Comparison of ENCODE assay signal across 13 cellular contexts in the genomic region with DNA sequence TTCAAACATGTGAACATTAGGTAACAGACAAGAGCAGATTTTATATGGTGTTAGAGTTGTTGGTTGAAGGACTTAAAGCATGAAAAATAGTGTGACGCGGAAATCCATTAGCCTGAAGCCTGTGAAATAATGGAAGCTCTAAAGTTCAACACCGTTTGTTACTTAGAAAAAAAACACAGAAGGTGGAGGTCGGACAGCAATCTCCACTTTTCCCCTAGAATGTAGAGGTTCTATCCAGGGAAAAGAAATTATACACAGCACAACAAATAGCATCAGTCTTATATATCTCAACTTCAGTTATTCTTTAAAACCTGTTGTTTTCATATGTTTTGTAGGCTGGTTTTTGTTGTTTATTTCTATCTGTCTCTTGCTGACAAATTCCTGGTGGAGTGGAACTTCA. TPM values are rescaled to one million over a fixed set of nuclear protein-coding genes. Genes with fewer than 3 reads are reported as not detected.
A peak's percentile ranks its signal among the peaks of the same experiment; 100 is the strongest.
DNase-seq lines count a peak whose midpoint lies in the region; ATAC-seq and TF ChIP-seq lines count a peak whose summit lies in the region.
"Had no signal": no experiment of that assay in that cellular context is flagged by ENCODE, and none has a peak within 500 bp of the region (broad histone marks: within the 10 kb centered on the region; RNA-seq: fewer than 3 reads in every experiment).

No MANE protein-coding gene starts in this region.

- no peaks in the 10 kb centered on the region for H3K27me3 ChIP-seq in Loucy (ENCODE audit: insufficient read depth, low read length, poor library complexity, severe bottlenecking)
- H3K27me3 ChIP-seq in transverse colon: no peaks in the 10 kb centered on the region
- H3K27me3 ChIP-seq: foreskin keratinocyte had no signal

- 0 out of 2 replicates have a peak, but pooled peaks cover 3% of the 10 kb centered on the region for H3F3A ChIP-seq in Loucy (ENCODE audit: low read depth)

- H3K4me1 ChIP-seq in Loucy (ENCODE audit: insufficient read depth, low read length, poor library complexity, severe bottlenecking): peaks cover 65% of the 10 kb centered on the region
- H3K4me1 ChIP-seq in transverse colon: peaks cover 0 to 16% (median 7%) of the 10 kb centered on the region in 4 donors

- no peak overlapping the region for H2AFZ ChIP-seq in Loucy (ENCODE audit: low read length)

- no peak for DNase-seq in T-helper 2 cell treated with Interferon-gamma antibody and Interleukin-4, amounts not matched to agents 5 μg/mL and 100 μg/mL, for 36 hours (ENCODE audit: low spot score)
- DNase-seq in T-helper 2 cell: no peak
- DNase-seq in osteocyte (ENCODE audit: extremely low spot score, unreplicated experiment): no peak
- no peak for DNase-seq in transverse colon
- no peak for DNase-seq in NCI-H1930 (lab: John Stamatoyannopoulos, UW)
- DNase-seq: amygdala, DND-41, foreskin keratinocyte, NCI-H748 treated with DMSO at 0.1 percent for 48 hours, SIG-M5 had no signal

- no peak for TF ChIP-seq POLR2A in transverse colon (IDR thresholded peaks at IDR 0.05)

- intact Hi-C loops in transverse colon (cut with DNase I; ENCODE audit: low total_unique reads): no loop called here

- WGBS in transverse colon (ENCODE audit: low coverage in 1 of 2), 2 donors: 87 to 89% methylated on average over 4 of the region's 4 CpGs

- H3K4me3 Mint-ChIP-seq in T-helper 2 cell treated with Interferon-gamma antibody and Interleukin-4, amounts not matched to agents 5 μg/mL and 100 μg/mL, for 36 hours: peak overlapping the region; percentile 89
- H3K4me3 Mint-ChIP-seq in brain (peak overlapping the region; percentile 90 to 96 (median 93)), osteocyte (ENCODE audit: unreplicated experiment) (peak overlapping the region; percentile 82)

- peak overlapping the region; percentile 96 for H3K4me2 ChIP-seq in Loucy (ENCODE audit: low read depth, low read length, poor library complexity, severe bottlenecking)

- no peak for ATAC-seq in GM21381 (IDR thresholded peaks at IDR 0.05; ENCODE audit: unreplicated experiment)
- ATAC-seq: foreskin keratinocyte had no signal

- H3K36me3 Mint-ChIP-seq in T-helper 2 cell treated with Interferon-gamma antibody and Interleukin-4, amounts not matched to agents 5 μg/mL and 100 μg/mL, for 36 hours (ENCODE audit: low read depth): peaks cover 31% of the 10 kb centered on the region
- H3K36me3 Mint-ChIP-seq in brain (no peaks in the 10 kb centered on the region), osteocyte (ENCODE audit: unreplicated experiment) (no peaks in the 10 kb centered on the region)

- no peaks in the 10 kb centered on the region for H3K36me3 ChIP-seq in Loucy (ENCODE audit: insufficient read depth, low read length)
- H3K36me3 ChIP-seq in transverse colon: no peaks in the 10 kb centered on the region

- TF ChIP-seq CTCF in Loucy (conservative IDR thresholded peaks at IDR 0.05; ENCODE audit: low read length) (no peak), brain (conservative IDR thresholded peaks at IDR 0.05) (no peak), osteocyte (IDR thresholded peaks at IDR 0.05) (no peak), transverse colon (IDR thresholded peaks at IDR 0.05) (no peak)

- H3K4me3 ChIP-seq in Loucy (ENCODE audit: low read length, poor library complexity, severe bottlenecking) (peak overlapping the region; percentile 78), transverse colon (no peak overlapping the region)

- no peak for TF ChIP-seq EP300 in transverse colon (IDR thresholded peaks at IDR 0.05; ENCODE audit: low read depth)

- H3K27me3 Mint-ChIP-seq in T-helper 2 cell treated with Interferon-gamma antibody and Interleukin-4, amounts not matched to agents 5 μg/mL and 100 μg/mL, for 36 hours (ENCODE audit: low read depth): no peaks in the 10 kb centered on the region
- peaks cover 73% of the 10 kb centered on the region for H3K27me3 Mint-ChIP-seq in brain
- no peaks in the 10 kb centered on the region for H3K27me3 Mint-ChIP-seq in osteocyte (ENCODE audit: unreplicated experiment)

- peak overlapping the region; percentile 89 for H3K27ac Mint-ChIP-seq in T-helper 2 cell treated with Interferon-gamma antibody and Interleukin-4, amounts not matched to agents 5 μg/mL and 100 μg/mL, for 36 hours
- H3K27ac Mint-ChIP-seq in brain: no peak overlapping the region
- no peak overlapping the region for H3K27ac Mint-ChIP-seq in osteocyte (ENCODE audit: unreplicated experiment)

- peaks cover 8% of the 10 kb centered on the region for H4K20me1 ChIP-seq in Loucy (ENCODE audit: insufficient read depth, low read length, poor library complexity, severe bottlenecking)

- no peaks in the 10 kb centered on the region for H3K9me2 ChIP-seq in Loucy (replicated peaks; ENCODE audit: low read depth, low read length)

- H3K27ac ChIP-seq in transverse colon: peak overlapping the region in 1 of 4 donors; percentile 15
- H3K27ac ChIP-seq: foreskin keratinocyte had no signal

- peaks cover 62% of the 10 kb centered on the region for H3K79me2 ChIP-seq in Loucy (ENCODE audit: insufficient read depth, low read length)

- H3K9ac ChIP-seq in Loucy (ENCODE audit: low read depth, low read length, poor library complexity, severe bottlenecking): peak overlapping the region; percentile 76

- H3K4me1 Mint-ChIP-seq in T-helper 2 cell treated with Interferon-gamma antibody and Interleukin-4, amounts not matched to agents 5 μg/mL and 100 μg/mL, for 36 hours (ENCODE audit: low read depth): peaks cover 63% of the 10 kb centered on the region
- H3K4me1 Mint-ChIP-seq in brain (peaks cover 20% of the 10 kb centered on the region), osteocyte (ENCODE audit: unreplicated experiment) (peaks cover 21% of the 10 kb centered on the region)

- in situ Hi-C loops in transverse colon (cut with MboI; ENCODE audit: low pct_ligation_motif_present in 1 of 4, low pct_unique_long_range_greater_than_20kb in 1 of 4, low sequenced_read_pairs in 3 of 4): no loop called here

- no peaks in the 10 kb centered on the region for H3K9me3 ChIP-seq in Loucy (ENCODE audit: insufficient read depth, low read depth, low read length)
- no peaks in the 10 kb centered on the region for H3K9me3 ChIP-seq in transverse colon

- no peaks in the 10 kb centered on the region for H3K9me3 Mint-ChIP-seq in T-helper 2 cell treated with Interferon-gamma antibody and Interleukin-4, amounts not matched to agents 5 μg/mL and 100 μg/mL, for 36 hours
- peaks cover 0 to 3% (median 0%) of the 10 kb centered on the region in 5 experiments for H3K9me3 Mint-ChIP-seq in brain
- peaks cover 3% of the 10 kb centered on the region for H3K9me3 Mint-ChIP-seq in osteocyte (ENCODE audit: unreplicated experiment)

RNA-seq across cellular contexts. Expression of a gene that starts 1.9 kb away (rescaled TPM):
- 18.4 TPM for polyA plus RNA-seq in brain (ENCODE audit: insufficient read depth, low read depth, low replicate concordance)
- total RNA-seq in osteocyte: 9.8 and 10.3 TPM in 2 replicates
- 10 to 100 TPM in 2 of 4 donors, 1 to 10 TPM in 2; 6.4 to 17.5 (median 11.3) TPM for total RNA-seq in transverse colon

RNA-seq across cellular contexts. Expression of a gene that starts 51.3 kb away (rescaled TPM):
- polyA plus RNA-seq in brain (ENCODE audit: insufficient read depth, low read depth, low replicate concordance): 0.10 TPM
- total RNA-seq in osteocyte (not detected in 2 replicates), transverse colon (1 to 10 TPM in 2 of 4 donors, under 1 TPM in 1, not detected in 1; 0.37 to 2.2 (median 1.4) TPM)
